1 cellular context compared by ENCODE assay signal in genomic region chr9:97983524-97984187, GRCh38.
A peak's percentile ranks its signal among the peaks of the same experiment; 100 is the strongest.
TF ChIP-seq lines count a peak whose summit lies in the region.

No MANE protein-coding gene starts in this region.

TF ChIP-seq in K562, 482 proteins besides CTCF, POLR2A, EP300 and RAD21 (continued from another document):
- TF ChIP-seq FIP1L1 (IDR thresholded peaks at IDR 0.05; ENCODE audit: low read depth, low read length, poor library complexity, severe bottlenecking) (peak; percentile 46), RCOR1 (IDR thresholded peaks at IDR 0.05; ENCODE audit: borderline replicate concordance in 1 of 2, low read depth in 2 of 2, low read length in 2 of 2) (no peak), POLR2AphosphoS5 (IDR thresholded peaks at IDR 0.05; ENCODE audit: control insufficient read depth, insufficient read depth, low read depth, low read length) (no peak), DMBX1 (CRISPR knock-in tag; IDR thresholded peaks at IDR 0.05; ENCODE audit: borderline replicate concordance) (no peak), HDAC2 (IDR thresholded peaks at IDR 0.05) (no peak), ZNF232 (CRISPR knock-in tag; IDR thresholded peaks at IDR 0.05) (no peak), HNRNPK (IDR thresholded peaks at IDR 0.05; ENCODE audit: low read depth, low read length, poor library complexity, severe bottlenecking) (peak; percentile 5), MITF (IDR thresholded peaks at IDR 0.05) (no peak), CCNT2 (IDR thresholded peaks at IDR 0.05; ENCODE audit: borderline replicate concordance, extremely low read depth, insufficient read length, low read depth, low read length) (no peak), CBFA2T2 (conservative IDR thresholded peaks at IDR 0.05) (no peak), MED1 (CRISPR knock-in tag; IDR thresholded peaks at IDR 0.05; ENCODE audit: borderline replicate concordance) (no peak; the same call in 1 of the 2 replicates)
